ENCODE assay signal across 1 cellular context in the genomic region with DNA sequence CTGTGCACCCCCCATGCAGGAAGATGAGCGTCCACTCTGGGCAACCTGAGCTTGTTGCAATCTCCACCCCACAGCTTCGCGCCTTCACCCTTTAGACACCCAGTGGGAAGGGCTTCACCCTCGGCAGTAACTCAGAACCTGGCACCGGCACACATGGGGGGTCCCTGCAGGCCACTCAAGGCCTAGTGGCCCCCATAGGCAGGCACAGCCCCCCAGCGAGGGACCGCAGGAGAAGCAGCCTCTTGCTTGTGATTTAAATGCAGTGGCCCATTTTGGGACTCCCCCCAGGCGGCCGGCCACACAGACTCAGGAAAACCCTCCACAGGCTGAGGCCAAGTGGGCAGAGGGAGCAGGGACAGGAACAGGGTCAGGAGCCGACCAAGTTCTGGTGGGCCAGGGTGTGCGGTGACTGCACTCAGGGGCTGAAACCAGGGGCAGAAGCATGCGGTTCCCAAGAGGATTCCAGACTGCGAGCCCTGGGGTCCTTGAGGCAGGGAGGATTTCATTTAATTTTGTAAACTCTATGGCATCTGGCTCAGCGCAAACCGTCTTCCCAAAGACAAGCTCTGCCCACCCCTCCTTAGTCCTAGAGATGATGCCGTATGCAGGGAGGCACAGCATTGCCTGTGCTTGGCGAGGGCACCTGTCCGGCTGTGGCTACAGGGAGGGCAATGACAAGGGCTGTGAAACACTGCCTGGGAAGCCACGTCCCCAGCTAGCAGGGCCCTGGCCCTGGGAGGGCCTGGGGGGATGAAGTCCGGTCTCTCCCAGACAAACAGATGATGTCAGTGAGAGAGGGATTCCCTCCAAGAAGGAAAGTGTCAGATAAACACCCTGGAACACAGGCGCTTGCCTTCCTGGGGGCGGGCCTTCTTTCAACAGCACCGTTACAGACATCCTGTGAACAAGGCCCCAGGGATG.
TF ChIP-seq lines count a peak whose summit lies in the region.

No MANE protein-coding gene starts in this region.

TF ChIP-seq in WTC11, 78 proteins besides CTCF, POLR2A, EP300 and RAD21 (continued from another document):
- TF ChIP-seq ZBTB43 (CRISPR knock-in tag; IDR thresholded peaks at IDR 0.05) (no peak), TEAD1 (CRISPR knock-in tag; IDR thresholded peaks at IDR 0.05) (no peak)
